ENCODE assay signal across 18 cellular contexts in the genomic region with DNA sequence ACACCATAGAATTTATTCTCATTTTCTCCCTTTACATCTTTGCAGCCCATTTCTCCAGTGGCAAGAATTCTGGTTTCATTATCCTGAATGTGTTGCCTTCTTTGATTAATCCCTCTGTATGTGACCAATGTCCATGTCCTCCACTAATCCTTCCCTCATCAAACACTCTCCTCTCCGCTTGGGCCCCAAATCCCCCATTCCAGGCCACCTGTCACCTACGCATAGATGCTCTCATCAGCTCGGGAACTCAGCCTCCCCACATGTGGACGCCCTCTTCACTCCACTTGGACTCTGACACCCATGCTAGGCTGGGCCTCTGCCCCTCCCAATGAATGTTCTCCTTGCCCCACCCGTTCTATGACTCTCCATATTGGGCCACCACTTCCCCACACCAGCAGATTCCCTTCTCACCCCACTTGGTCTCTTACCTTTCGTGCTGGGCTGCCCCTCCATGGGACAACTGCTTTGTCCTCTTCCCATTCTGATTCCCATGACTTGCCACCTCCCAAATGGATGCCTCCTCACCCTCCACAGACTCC. TPM values are rescaled to one million over a fixed set of nuclear protein-coding genes. Genes with fewer than 3 reads are reported as not detected.
A peak's percentile ranks its signal among the peaks of the same experiment; 100 is the strongest.
DNase-seq lines count a peak whose midpoint lies in the region; ATAC-seq and TF ChIP-seq lines count a peak whose summit lies in the region.
"Had no signal": no experiment of that assay in that cellular context is flagged by ENCODE, and none has a peak within 500 bp of the region (broad histone marks: within the 10 kb centered on the region; RNA-seq: fewer than 3 reads in every experiment).

No MANE protein-coding gene starts in this region.

- H3K4me3 ChIP-seq in HEK293 (ENCODE audit: low read depth, low read length), result no peak overlapping the region
- H3K4me3 ChIP-seq in WERI-Rb-1 (ENCODE audit: low read depth, low read length), result no peak overlapping the region
- no peak overlapping the region for H3K4me3 ChIP-seq in mucosa of descending colon
- H3K4me3 ChIP-seq: A549, BLaER1 had no signal

- CTCF ChIA-PET in HEK293 (lab: Yijun Ruan, JAX), result interaction anchor here (1.6 kb wide), 1 partner anchor 15 kb away, joined by 3 read pairs; no protein-coding TSS in a partner anchor

- TF ChIP-seq CTCF in HEK293 (tag by site-specific recombination; IDR thresholded peaks at IDR 0.05), result no peak
- 0 out of 2 replicates have a peak, but pooled peaks have one; percentile 2 for TF ChIP-seq CTCF in WERI-Rb-1 (IDR thresholded peaks at IDR 0.05; ENCODE audit: low read depth, low read length)
- no peak for TF ChIP-seq CTCF in mucosa of descending colon (IDR thresholded peaks at IDR 0.05)

- intact Hi-C loops in mucosa of descending colon (cut with DNase I, micrococcal nuclease), result no loop called here

- peak; percentile 91 for ATAC-seq in mucosa of descending colon
- ATAC-seq: A549 had no signal

- POLR2A ChIA-PET in HEK293 (lab: Yijun Ruan, JAX), result no interaction called here

- peak; percentile 81 for DNase-seq in NCI-H82 treated with DMSO at 0.1 percent for 48 hours (lab: John Stamatoyannopoulos, UW; ENCODE audit: unreplicated experiment)
- peak; percentile 94 for DNase-seq in WERI-Rb-1
- peak in 2 of 3 donors; percentile 25 to 57 for DNase-seq in mucosa of descending colon
- DNase-seq in GM19240 (ENCODE audit: insufficient read length, low spot score), result no peak
- DNase-seq in NCI-H2196 (lab: John Stamatoyannopoulos, UW; ENCODE audit: unreplicated experiment), result no peak
- DNase-seq in NCI-H526 treated with DMSO at 0.1 percent for 48 hours (lab: John Stamatoyannopoulos, UW), result no peak
- no peak for DNase-seq in UCSD-AML1 (lab: John Stamatoyannopoulos, UW; ENCODE audit: unreplicated experiment)
- DNase-seq: AML-193; CD4-positive, alpha-beta memory T cell; DMS153; DMS79; GDM1; H9 had no signal

- H3K36me3 ChIP-seq in HEK293 (ENCODE audit: control insufficient read depth in 2 of 2, insufficient read depth in 1 of 2, low read length in 2 of 2) (no peaks in the 10 kb centered on the region), WERI-Rb-1 (no peaks in the 10 kb centered on the region), mucosa of descending colon (ENCODE audit: low read depth) (no peaks in the 10 kb centered on the region)
- H3K36me3 ChIP-seq: BLaER1 had no signal

- H3K27ac ChIP-seq in HEK293 (ENCODE audit: extremely low read depth, low read depth, low read length), result no peak overlapping the region
- H3K27ac ChIP-seq in WERI-Rb-1, result peak overlapping the region; percentile 86
- H3K27ac ChIP-seq: 22Rv1, A549, BLaER1 had no signal

- H3K9me3 ChIP-seq in HEK293 (ENCODE audit: control insufficient read depth, insufficient read depth, low read depth, low read length) (no peaks in the 10 kb centered on the region), WERI-Rb-1 (ENCODE audit: severe bottlenecking) (peaks cover 10% of the 10 kb centered on the region), mucosa of descending colon (no peaks in the 10 kb centered on the region)
- H3K9me3 ChIP-seq: A549, BLaER1 had no signal

- peaks cover 15% of the 10 kb centered on the region for H3K4me1 ChIP-seq in HEK293 (ENCODE audit: control insufficient read depth, insufficient read depth, low read length)
- H3K4me1 ChIP-seq in mucosa of descending colon (ENCODE audit: low read depth), result no peaks in the 10 kb centered on the region
- H3K4me1 ChIP-seq: BLaER1 had no signal

- H3K27me3 ChIP-seq in WERI-Rb-1 (ENCODE audit: insufficient read depth, low read depth, severe bottlenecking), result no peaks in the 10 kb centered on the region
- H3K27me3 ChIP-seq: BLaER1 had no signal

TF ChIP-seq in HEK293, 187 proteins besides CTCF, POLR2A, EP300 and RAD21:
- no peak for TF ChIP-seq GFI1B (tag by site-specific recombination; IDR thresholded peaks at IDR 0.05)
- TF ChIP-seq SP7 (tag by site-specific recombination; IDR thresholded peaks at IDR 0.05), result no peak
- peak; percentile 30; the same call in 1 of the 2 replicates for TF ChIP-seq KLF1 (tag by site-specific recombination; IDR thresholded peaks at IDR 0.05)
- TF ChIP-seq ZNF521 (tag by site-specific recombination; IDR thresholded peaks at IDR 0.05), result no peak
- TF ChIP-seq ZNF157 (tag by site-specific recombination; IDR thresholded peaks at IDR 0.05), result 0 out of 2 replicates have a peak, but pooled peaks have one; percentile 18

RNA-seq across cellular contexts. Expression of gene RBM20, which starts 18.7 kb away (rescaled TPM):
- total RNA-seq in mucosa of descending colon, result 1 to 10 TPM in 2 of 3 donors, under 1 TPM in 1; 0.46 to 9.7 (median 2.0) TPM
- total RNA-seq: CD4-positive, alpha-beta memory T cell; HT-29 had no signal

RNA-seq across cellular contexts. Expression of gene SMC3, which starts 57.9 kb away (rescaled TPM):
- 10 to 100 TPM; 24.1 to 36.3 (median 27.3) TPM for total RNA-seq in mucosa of descending colon

Comparison
In these comparisons a context has a peak if more than half of its experiments do, and no peak if none do; other contexts are left out.
1. DNase-seq: peak in NCI-H82 treated with DMSO at 0.1 percent for 48 hours (single experiment), WERI-Rb-1 (single experiment) and mucosa of descending colon (2 of 3); none in GM19240 (single experiment), NCI-H2196 (single experiment), NCI-H526 treated with DMSO at 0.1 percent for 48 hours (single experiment) and UCSD-AML1 (single experiment).